In the genomic region with DNA sequence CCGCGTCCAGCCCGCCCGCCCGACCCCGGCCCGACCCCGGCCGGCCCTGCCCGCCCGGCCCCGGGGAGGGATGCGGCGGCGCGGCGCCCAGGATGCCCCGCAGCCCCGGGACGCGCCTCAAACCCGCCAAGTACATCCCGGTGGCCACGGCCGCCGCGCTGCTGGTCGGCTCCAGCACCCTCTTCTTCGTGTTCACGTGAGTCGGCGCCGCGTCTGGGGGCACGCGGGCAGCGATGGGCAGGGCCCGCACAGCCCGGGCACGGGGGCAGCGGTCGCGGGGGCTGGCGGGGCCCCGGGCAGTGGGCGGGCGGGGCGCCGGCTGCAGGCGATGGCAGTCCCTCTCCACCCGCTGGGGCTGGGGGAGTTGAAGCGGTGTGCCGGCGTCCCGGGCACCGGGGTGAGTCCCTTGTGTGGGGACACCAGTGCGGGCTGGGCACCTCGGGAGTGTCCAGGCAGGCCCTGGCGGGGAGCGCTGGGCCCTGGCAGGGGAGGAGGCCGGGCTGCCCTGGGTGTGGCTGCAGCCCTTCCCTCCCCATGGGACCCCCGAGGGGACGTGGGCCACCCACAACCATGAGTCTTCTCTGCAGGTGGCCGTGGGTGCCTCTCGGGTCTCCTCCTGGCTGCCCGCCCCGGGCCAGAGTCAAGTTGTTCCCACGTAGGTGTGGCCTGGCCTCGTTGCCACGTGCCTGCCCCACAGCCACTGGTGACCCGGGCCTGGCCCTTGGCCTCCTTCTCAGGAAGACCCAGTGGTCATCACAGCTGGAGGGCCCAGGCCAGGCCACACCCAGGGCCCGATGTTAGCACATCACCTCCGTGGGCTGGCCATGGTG, we compare ENCODE assay signal across 6 cellular contexts. TPM values are rescaled to one million over a fixed set of nuclear protein-coding genes. Genes with fewer than 3 reads are reported as not detected.
DNase-seq lines count a peak whose midpoint lies in the region; ATAC-seq and TF ChIP-seq lines count a peak whose summit lies in the region.

No MANE protein-coding gene starts in this region.

- H3K4me3 ChIP-seq in DOHH2 (ENCODE audit: low read length) (peak overlapping the region; percentile 54), esophagus squamous epithelium (peak overlapping the region; percentile 69 to 100 (median 90))

- H3K4me1 ChIP-seq in DOHH2 (ENCODE audit: control insufficient read depth, low read length) (peaks cover 9% of the 10 kb centered on the region; the same call in 1 of the 2 replicates), esophagus squamous epithelium (peaks cover 27 to 62% (median 53%) of the 10 kb centered on the region in 3 donors)

- TF ChIP-seq CTCF in DOHH2 (IDR thresholded peaks at IDR 0.05; ENCODE audit: low read depth, low read length, poor library complexity, severe bottlenecking) (no peak), esophagus squamous epithelium (IDR thresholded peaks at IDR 0.05) (no peak)

- no peaks in the 10 kb centered on the region for H3K79me2 ChIP-seq in DOHH2 (ENCODE audit: control insufficient read depth, low read length)

- TF ChIP-seq POLR2A in esophagus squamous epithelium (IDR thresholded peaks at IDR 0.05) = no peak

- H3K36me3 ChIP-seq in DOHH2 (ENCODE audit: control insufficient read depth, low read length) (peaks cover 19% of the 10 kb centered on the region), esophagus squamous epithelium (peaks cover 0 to 9% (median 0%) of the 10 kb centered on the region in 3 donors)

- peaks cover 36% of the 10 kb centered on the region for H3K4me1 Mint-ChIP-seq in stimulated activated effector memory CD8-positive, alpha-beta T cell treated with anti-CD3 and anti-CD28 coated beads, Interleukin-12 subunit alpha, Interleukin-12 subunit beta, amount 100 ng/mL, for 72 hours

- peak; percentile 48 for DNase-seq in NCI-H69 (lab: John Stamatoyannopoulos, UW)
- DNase-seq in esophagus squamous epithelium (lab: John Stamatoyannopoulos, UW) = no peak
- DNase-seq in stimulated activated effector memory CD8-positive, alpha-beta T cell treated with anti-CD3 and anti-CD28 coated beads, Interleukin-12 subunit alpha, Interleukin-12 subunit beta, amount 100 ng/mL, for 72 hours (ENCODE audit: low spot score in 2 of 2) = peak in 1 of 2 donors; percentile 65
- DNase-seq in NOMO-1 treated with DMSO at 0.1 percent for 48 hours (lab: John Stamatoyannopoulos, UW; ENCODE audit: unreplicated experiment) = no peak

- H3K27ac Mint-ChIP-seq in stimulated activated effector memory CD8-positive, alpha-beta T cell treated with anti-CD3 and anti-CD28 coated beads, Interleukin-12 subunit alpha, Interleukin-12 subunit beta, amount 100 ng/mL, for 72 hours = peak overlapping the region; percentile 65

- ATAC-seq in stimulated activated effector memory CD8-positive, alpha-beta T cell treated with anti-CD3 and anti-CD28 coated beads, Interleukin-12 subunit alpha, Interleukin-12 subunit beta, amount 100 ng/mL, for 72 hours = peak; percentile 1
- ATAC-seq in HG03159 (IDR thresholded peaks at IDR 0.05; ENCODE audit: unreplicated experiment) = no peak

- H3K27ac ChIP-seq in DOHH2 (ENCODE audit: low read depth, low read length) (no peak overlapping the region), esophagus squamous epithelium (peak overlapping the region; percentile 59 to 98 (median 93))

- H4K20me1 ChIP-seq in DOHH2 (ENCODE audit: control insufficient read depth, insufficient read depth, low read depth, low read length) = peaks cover 3% of the 10 kb centered on the region; the same call in 1 of the 2 replicates

- peak overlapping the region; percentile 44 for H3K4me2 ChIP-seq in DOHH2 (ENCODE audit: low read length)

- no peaks in the 10 kb centered on the region for H3K9me3 Mint-ChIP-seq in stimulated activated effector memory CD8-positive, alpha-beta T cell treated with anti-CD3 and anti-CD28 coated beads, Interleukin-12 subunit alpha, Interleukin-12 subunit beta, amount 100 ng/mL, for 72 hours

- no peaks in the 10 kb centered on the region for H3K9me3 ChIP-seq in DOHH2 (ENCODE audit: control insufficient read depth, insufficient read depth, low read length)
- no peaks in the 10 kb centered on the region for H3K9me3 ChIP-seq in esophagus squamous epithelium

- no CpG with 5 or more reads among the region's 73 CpGs for WGBS in esophagus squamous epithelium, 2 donors

- intact Hi-C loops in esophagus squamous epithelium (cut with DNase I) = no loop called here

- peaks cover 18% of the 10 kb centered on the region for H3F3A ChIP-seq in DOHH2 (ENCODE audit: control insufficient read depth, insufficient read depth)

- peak overlapping the region; percentile 71 for H3K4me3 Mint-ChIP-seq in stimulated activated effector memory CD8-positive, alpha-beta T cell treated with anti-CD3 and anti-CD28 coated beads, Interleukin-12 subunit alpha, Interleukin-12 subunit beta, amount 100 ng/mL, for 72 hours

- H3K36me3 Mint-ChIP-seq in stimulated activated effector memory CD8-positive, alpha-beta T cell treated with anti-CD3 and anti-CD28 coated beads, Interleukin-12 subunit alpha, Interleukin-12 subunit beta, amount 100 ng/mL, for 72 hours = peaks cover 24% of the 10 kb centered on the region

- no peaks in the 10 kb centered on the region for H3K9me2 ChIP-seq in DOHH2 (replicated peaks; ENCODE audit: control insufficient read depth, low read length)

- peaks cover 24% of the 10 kb centered on the region for H3K27me3 ChIP-seq in DOHH2 (ENCODE audit: control insufficient read depth, low read length)
- no peaks in the 10 kb centered on the region for H3K27me3 ChIP-seq in esophagus squamous epithelium

RNA-seq across cellular contexts. Expression of gene ZDHHC8, which starts 0.5 kb away (rescaled TPM):
- 10 to 100 TPM; 14.7 to 22.9 (median 18.6) TPM for total RNA-seq in esophagus squamous epithelium

RNA-seq across cellular contexts. Expression of gene TRMT2A, which starts 15.0 kb away (rescaled TPM):
- 10 to 100 TPM; 30.9 to 58.6 (median 41.3) TPM for total RNA-seq in esophagus squamous epithelium

RNA-seq across cellular contexts. Expression of gene RANBP1, which starts 16.2 kb away (rescaled TPM):
- 100 to 1,000 TPM; 178 to 358 (median 212) TPM for total RNA-seq in esophagus squamous epithelium

RNA-seq across cellular contexts. Expression of gene CCDC188, which starts 18.8 kb away (rescaled TPM):
- 1 to 10 TPM in 1 of 4 donors, not detected in 3; 2.1 TPM for total RNA-seq in esophagus squamous epithelium

RNA-seq across cellular contexts. Expression of gene DGCR8, which starts 52.0 kb away (rescaled TPM):
- total RNA-seq in esophagus squamous epithelium = 10 to 100 TPM; 13.7 to 33.8 (median 18.7) TPM
